Comparison of ENCODE assay signal across 15 cellular contexts in genomic region chr1:1060281-1061000, GRCh38. TPM values are rescaled to one million over a fixed set of nuclear protein-coding genes. Genes with fewer than 3 reads are reported as not detected.
DNase-seq lines count a peak whose midpoint lies in the region; ATAC-seq and TF ChIP-seq lines count a peak whose summit lies in the region.
"Had no signal": no experiment of that assay in that cellular context is flagged by ENCODE, and none has a peak within 500 bp of the region (broad histone marks: within the 10 kb centered on the region; RNA-seq: fewer than 3 reads in every experiment).

No MANE protein-coding gene starts in this region.

- peaks cover 17% of the 10 kb centered on the region for H3K27me3 Mint-ChIP-seq in CD8-positive, alpha-beta T cell (ENCODE audit: low read depth)
- H3K27me3 Mint-ChIP-seq in activated naive CD8-positive, alpha-beta T cell treated with anti-CD3 and anti-CD28 coated beads, Interleukin-2, amount 10 ng/mL, durations not matched to agents 7 days and 5 days, result peaks cover 9% of the 10 kb centered on the region
- peaks cover 3 to 56% (median 28%) of the 10 kb centered on the region in 3 donors for H3K27me3 Mint-ChIP-seq in naive B cell

- no peak for DNase-seq in CD8-positive, alpha-beta T cell
- DNase-seq in activated naive CD8-positive, alpha-beta T cell treated with anti-CD3 and anti-CD28 coated beads, Interleukin-2, amount 10 ng/mL, durations not matched to agents 7 days and 5 days, result no peak
- DNase-seq in naive B cell (no peak), NCI-H2107 treated with DMSO at 0.1 percent for 48 hours (lab: John Stamatoyannopoulos, UW; ENCODE audit: unreplicated experiment) (no peak)
- DNase-seq in activated CD4-positive, alpha-beta T cell treated with anti-CD3 and anti-CD28 coated beads for 4 hours, result no peak
- DNase-seq: adrenal gland; MV-4-11; SHP77; stimulated activated CD4-positive, alpha-beta T cell treated with anti-CD3 and anti-CD28 coated beads, Interleukin-4, amount 100 ng/mL, for 4 hours had no signal

- H3K9me3 Mint-ChIP-seq in CD8-positive, alpha-beta T cell, result no peaks in the 10 kb centered on the region
- no peaks in the 10 kb centered on the region for H3K9me3 Mint-ChIP-seq in activated naive CD8-positive, alpha-beta T cell treated with anti-CD3 and anti-CD28 coated beads, Interleukin-2, amount 10 ng/mL, durations not matched to agents 7 days and 5 days
- no peaks in the 10 kb centered on the region for H3K9me3 Mint-ChIP-seq in naive B cell

- H3K36me3 Mint-ChIP-seq in CD8-positive, alpha-beta T cell, result no peaks in the 10 kb centered on the region
- H3K36me3 Mint-ChIP-seq in activated naive CD8-positive, alpha-beta T cell treated with anti-CD3 and anti-CD28 coated beads, Interleukin-2, amount 10 ng/mL, durations not matched to agents 7 days and 5 days, result peaks cover 11% of the 10 kb centered on the region
- H3K36me3 Mint-ChIP-seq in naive B cell, result no peaks in the 10 kb centered on the region

- no peak for ATAC-seq in CD8-positive, alpha-beta T cell
- no peak for ATAC-seq in activated naive CD8-positive, alpha-beta T cell treated with anti-CD3 and anti-CD28 coated beads, Interleukin-2, amount 10 ng/mL, durations not matched to agents 7 days and 5 days (ENCODE audit: low read depth)
- no peak for ATAC-seq in naive B cell (ENCODE audit: low read depth in 2 of 2)
- no peak for ATAC-seq in HG02870 (IDR thresholded peaks at IDR 0.05; ENCODE audit: unreplicated experiment)
- ATAC-seq in HG02981 (IDR thresholded peaks at IDR 0.05; ENCODE audit: unreplicated experiment), result no peak

- H3K4me1 ChIP-seq in CD8-positive, alpha-beta T cell (ENCODE audit: insufficient read depth, low read length), result peaks cover 45% of the 10 kb centered on the region
- H3K4me1 ChIP-seq in HEK293 (ENCODE audit: control insufficient read depth, insufficient read depth, low read length), result 0 out of 2 replicates have a peak, but pooled peaks cover 5% of the 10 kb centered on the region

- intact Hi-C loops in CD8-positive, alpha-beta T cell (cut with DNase I, micrococcal nuclease), result loop anchor here in 1 of 2 experiments (5.0 to 10.0 kb wide), 2 partner anchors 58 to 156 kb away; partner anchors contain the start of gene HES4

- H3K4me1 Mint-ChIP-seq in CD8-positive, alpha-beta T cell (ENCODE audit: low read depth), result peaks cover 13% of the 10 kb centered on the region
- H3K4me1 Mint-ChIP-seq in activated naive CD8-positive, alpha-beta T cell treated with anti-CD3 and anti-CD28 coated beads, Interleukin-2, amount 10 ng/mL, durations not matched to agents 7 days and 5 days, result peaks cover 19% of the 10 kb centered on the region
- peaks cover 10 to 23% (median 13%) of the 10 kb centered on the region in 3 donors for H3K4me1 Mint-ChIP-seq in naive B cell

- H3K27me3 ChIP-seq in CD8-positive, alpha-beta T cell (ENCODE audit: insufficient read depth, low read length), result no peaks in the 10 kb centered on the region

- TF ChIP-seq CTCF in CD8-positive, alpha-beta T cell (IDR thresholded peaks at IDR 0.05), result no peak
- TF ChIP-seq CTCF in HEK293 (tag by site-specific recombination; IDR thresholded peaks at IDR 0.05), result no peak

- H3K9me3 ChIP-seq in CD8-positive, alpha-beta T cell (ENCODE audit: low read length), result no peaks in the 10 kb centered on the region
- H3K9me3 ChIP-seq in HEK293 (ENCODE audit: control insufficient read depth, insufficient read depth, low read depth, low read length), result no peaks in the 10 kb centered on the region
- H3K9me3 ChIP-seq: adrenal gland had no signal

- POLR2A ChIA-PET in CD8-positive, alpha-beta T cell (lab: Charles Lee), result no interaction called here
- POLR2A ChIA-PET in HEK293 (lab: Yijun Ruan, JAX), result no interaction called here
- POLR2A ChIA-PET in activated naive CD8-positive, alpha-beta T cell treated with anti-CD3 and anti-CD28 coated beads, Interleukin-2, amount 10 ng/mL, durations not matched to agents 7 days and 5 days (lab: Charles Lee), result interaction anchor here (0.6 to 3.1 kb wide), 4 partner anchors 16 to 46 kb away, joined by 3 to 26 read pairs (median 6); no protein-coding TSS in a partner anchor

- H3K27ac Mint-ChIP-seq in CD8-positive, alpha-beta T cell, result no peak overlapping the region
- H3K27ac Mint-ChIP-seq in activated naive CD8-positive, alpha-beta T cell treated with anti-CD3 and anti-CD28 coated beads, Interleukin-2, amount 10 ng/mL, durations not matched to agents 7 days and 5 days, result peak overlapping the region; percentile 67
- H3K27ac Mint-ChIP-seq in naive B cell, result peak overlapping the region in 1 of 6 donors; percentile 12

- no peak overlapping the region for H3K4me3 ChIP-seq in CD8-positive, alpha-beta T cell (ENCODE audit: low read depth, low read length)
- no peak overlapping the region for H3K4me3 ChIP-seq in HEK293 (ENCODE audit: low read depth, low read length)

- H3K36me3 ChIP-seq in CD8-positive, alpha-beta T cell (ENCODE audit: insufficient read depth, low read length), result no peaks in the 10 kb centered on the region
- peaks cover 0 to 4% of the 10 kb centered on the region in 2 experiments; a peak in 1 of 3 replicates for H3K36me3 ChIP-seq in HEK293 (ENCODE audit: control insufficient read depth in 2 of 2, insufficient read depth in 1 of 2, low read length in 2 of 2)
- H3K36me3 ChIP-seq: adrenal gland had no signal

- H3K4me3 Mint-ChIP-seq in CD8-positive, alpha-beta T cell, result peak overlapping the region; percentile 51
- H3K4me3 Mint-ChIP-seq in activated naive CD8-positive, alpha-beta T cell treated with anti-CD3 and anti-CD28 coated beads, Interleukin-2, amount 10 ng/mL, durations not matched to agents 7 days and 5 days, result peak overlapping the region; percentile 87
- H3K4me3 Mint-ChIP-seq in naive B cell, result peak overlapping the region in 7 of 8 donors; percentile 38 to 82 (median 65)

- CTCF ChIA-PET in CD8-positive, alpha-beta T cell (lab: Charles Lee), result interaction anchor here (5.1 to 8.7 kb wide), 2 partner anchors 27 to 77 kb away, joined by 25 to 108 read pairs; partner anchors contain the start of gene PERM1
- CTCF ChIA-PET in HEK293 (lab: Yijun Ruan, JAX), result interaction anchor here (0.5 to 3.6 kb wide), 5 partner anchors 12 to 156 kb away, joined by 3 to 10 read pairs (median 4); no protein-coding TSS in a partner anchor

- no peak overlapping the region for H3K27ac ChIP-seq in CD8-positive, alpha-beta T cell (ENCODE audit: low read depth, low read length)
- no peak overlapping the region for H3K27ac ChIP-seq in HEK293 (ENCODE audit: extremely low read depth, low read depth, low read length)
- H3K27ac ChIP-seq: adrenal gland had no signal

TF ChIP-seq in HEK293, 187 proteins besides CTCF, POLR2A, EP300 and RAD21:
- TF ChIP-seq, protein P1, sequence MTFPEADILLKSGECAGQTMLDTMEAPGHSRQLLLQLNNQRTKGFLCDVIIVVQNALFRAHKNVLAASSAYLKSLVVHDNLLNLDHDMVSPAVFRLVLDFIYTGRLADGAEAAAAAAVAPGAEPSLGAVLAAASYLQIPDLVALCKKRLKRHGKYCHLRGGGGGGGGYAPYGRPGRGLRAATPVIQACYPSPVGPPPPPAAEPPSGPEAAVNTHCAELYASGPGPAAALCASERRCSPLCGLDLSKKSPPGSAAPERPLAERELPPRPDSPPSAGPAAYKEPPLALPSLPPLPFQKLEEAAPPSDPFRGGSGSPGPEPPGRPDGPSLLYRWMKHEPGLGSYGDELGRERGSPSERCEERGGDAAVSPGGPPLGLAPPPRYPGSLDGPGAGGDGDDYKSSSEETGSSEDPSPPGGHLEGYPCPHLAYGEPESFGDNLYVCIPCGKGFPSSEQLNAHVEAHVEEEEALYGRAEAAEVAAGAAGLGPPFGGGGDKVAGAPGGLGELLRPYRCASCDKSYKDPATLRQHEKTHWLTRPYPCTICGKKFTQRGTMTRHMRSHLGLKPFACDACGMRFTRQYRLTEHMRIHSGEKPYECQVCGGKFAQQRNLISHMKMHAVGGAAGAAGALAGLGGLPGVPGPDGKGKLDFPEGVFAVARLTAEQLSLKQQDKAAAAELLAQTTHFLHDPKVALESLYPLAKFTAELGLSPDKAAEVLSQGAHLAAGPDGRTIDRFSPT (tag by site-specific recombination; IDR thresholded peaks at IDR 0.05), result 0 out of 2 replicates have a peak, but pooled peaks have one; percentile 1
- no peak for TF ChIP-seq ZNF555 (tag by site-specific recombination; conservative IDR thresholded peaks at IDR 0.05)

RNA-seq across cellular contexts. Expression of gene RNF223, which starts 13.7 kb away (rescaled TPM):
- not detected for total RNA-seq in CD8-positive, alpha-beta T cell
- total RNA-seq in activated naive CD8-positive, alpha-beta T cell treated with anti-CD3 and anti-CD28 coated beads, Interleukin-2, amount 10 ng/mL, durations not matched to agents 7 days and 5 days, result not detected
- not detected for polyA plus RNA-seq in naive B cell (ENCODE audit: low read depth in 6 of 6)
- total RNA-seq: adrenal gland, glomerular endothelial cell, lung microvascular endothelial cell, subcutaneous adipose tissue had no signal

RNA-seq across cellular contexts. Expression of gene AGRN, which starts 40.5 kb away (rescaled TPM):
- 10 to 100 TPM; 12.1 to 14.0 TPM for total RNA-seq in CD8-positive, alpha-beta T cell
- 10 to 100 TPM; 18.8 to 19.3 TPM for total RNA-seq in activated naive CD8-positive, alpha-beta T cell treated with anti-CD3 and anti-CD28 coated beads, Interleukin-2, amount 10 ng/mL, durations not matched to agents 7 days and 5 days
- under 1 TPM in 2 of 6 donors, not detected in 4; 0.04 to 0.52 TPM for polyA plus RNA-seq in naive B cell (ENCODE audit: low read depth in 6 of 6)

RNA-seq across cellular contexts. Expression of gene ISG15, which starts 47.1 kb away (rescaled TPM):
- total RNA-seq in CD8-positive, alpha-beta T cell, result 10 to 100 TPM; 56.4 to 58.4 TPM
- total RNA-seq in activated naive CD8-positive, alpha-beta T cell treated with anti-CD3 and anti-CD28 coated beads, Interleukin-2, amount 10 ng/mL, durations not matched to agents 7 days and 5 days, result 100 to 1,000 TPM; 425 to 457 TPM
- polyA plus RNA-seq in naive B cell (ENCODE audit: low read depth in 6 of 6), result 100 to 1,000 TPM in 4 of 6 donors, 10 to 100 TPM in 2; 55.1 to 183 (median 124) TPM

RNA-seq across cellular contexts. Expression of gene C1orf159, which starts 55.4 kb away (rescaled TPM):
- total RNA-seq in CD8-positive, alpha-beta T cell, result 10 to 100 TPM; 14.3 to 17.6 TPM
- total RNA-seq in activated naive CD8-positive, alpha-beta T cell treated with anti-CD3 and anti-CD28 coated beads, Interleukin-2, amount 10 ng/mL, durations not matched to agents 7 days and 5 days, result 10 to 100 TPM; 22.7 to 23.0 TPM
- polyA plus RNA-seq in naive B cell (ENCODE audit: low read depth in 6 of 6), result 1 to 10 TPM in 5 of 6 donors, not detected in 1; 2.0 to 6.3 (median 4.3) TPM

Comparison
In these comparisons a context has a peak if more than half of its experiments do, and no peak if none do; other contexts are left out.
1. RNA of gene ISG15, which starts 47.1 kb away (total RNA-seq): 425 to 457 TPM in activated naive CD8-positive, alpha-beta T cell treated with anti-CD3 and anti-CD28 coated beads, Interleukin-2, amount 10 ng/mL, durations not matched to agents 7 days and 5 days; 56.4 to 58.4 TPM in CD8-positive, alpha-beta T cell; every median in the first group is over 4 times any median in the second.
2. Peak in every context shown above with its lines, with median percentiles within 50 percentile points of each other: H3K4me3 Mint-ChIP-seq.